Comparison of ENCODE assay signal across 8 cellular contexts in the genomic region with DNA sequence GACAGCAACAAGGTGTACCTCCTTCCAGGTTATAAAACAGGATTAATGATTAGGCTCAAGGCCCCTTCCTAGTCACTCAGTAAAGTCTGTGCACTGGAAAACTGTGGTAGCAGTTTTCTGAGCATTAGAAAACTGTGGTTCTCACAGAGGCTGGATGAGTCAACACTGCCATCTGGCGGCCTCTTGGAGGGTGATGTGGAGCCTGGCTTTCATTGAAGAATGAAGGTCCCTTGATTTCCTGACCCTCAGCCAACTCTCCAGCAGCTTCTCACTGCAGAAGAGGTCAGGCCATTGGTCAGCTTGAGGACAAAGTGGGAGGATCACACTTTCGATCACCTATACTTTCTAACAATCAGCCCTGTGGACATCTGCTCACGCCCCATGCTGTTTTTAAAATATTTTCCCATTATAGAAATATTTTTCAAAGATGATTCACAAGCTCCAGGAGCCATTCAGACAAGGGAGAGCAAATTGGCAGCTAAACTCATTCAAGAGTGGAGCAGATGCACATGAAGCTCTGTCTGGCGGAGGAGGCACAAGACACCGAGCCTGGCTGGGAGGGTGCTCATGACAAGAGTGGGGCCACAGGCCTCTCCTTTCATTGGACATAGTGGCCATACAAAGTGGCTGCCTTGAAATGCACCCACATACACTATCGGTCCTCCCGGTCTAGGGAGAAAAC. TPM values are rescaled to one million over a fixed set of nuclear protein-coding genes. Genes with fewer than 3 reads are reported as not detected.
DNase-seq lines count a peak whose midpoint lies in the region; ATAC-seq and TF ChIP-seq lines count a peak whose summit lies in the region.

No MANE protein-coding gene starts in this region.

- TF ChIP-seq CTCF in fibroblast of villous mesenchyme (IDR thresholded peaks at IDR 0.05; ENCODE audit: insufficient read depth, low read depth, low read length) (peak; percentile 95), omental fat pad (IDR thresholded peaks at IDR 0.05) (peak in 1 of 3 donors; percentile 60), upper lobe of left lung (IDR thresholded peaks at IDR 0.05) (peak; percentile 58 to 79 (median 74))

- no peak overlapping the region for H3K27ac ChIP-seq in upper lobe of left lung

- H3K36me3 ChIP-seq in upper lobe of left lung = peaks cover 10 to 33% (median 20%) of the 10 kb centered on the region in 4 donors

- WGBS in upper lobe of left lung, 2 donors = 60 to 61% methylated on average over 7 of the region's 7 CpGs

- H3K4me3 ChIP-seq in Jurkat, Clone E6-1 (ENCODE audit: low read length) = no peak overlapping the region
- H3K4me3 ChIP-seq in fibroblast of villous mesenchyme (ENCODE audit: low read depth, low read length) (no peak overlapping the region), upper lobe of left lung (no peak overlapping the region)

- no peak for TF ChIP-seq EP300 in upper lobe of left lung (IDR thresholded peaks at IDR 0.05)

- H3K27me3 ChIP-seq in upper lobe of left lung = no peaks in the 10 kb centered on the region

- ATAC-seq in GM21423 (IDR thresholded peaks at IDR 0.05; ENCODE audit: unreplicated experiment) = peak; percentile 79
- ATAC-seq in omental fat pad (ENCODE audit: low FRiP score) = peak; percentile 80
- ATAC-seq in upper lobe of left lung (ENCODE audit: low FRiP score in 2 of 2) = peak; percentile 64 to 84

- no peak for TF ChIP-seq POLR2A in upper lobe of left lung (IDR thresholded peaks at IDR 0.05)

- DNase-seq in DMS 273 (lab: John Stamatoyannopoulos, UW; ENCODE audit: unreplicated experiment) (peak; percentile 88), RPMI7951 (ENCODE audit: low read depth) (peak; percentile 76), fibroblast of villous mesenchyme (ENCODE audit: low read depth) (peak; percentile 70), omental fat pad (ENCODE audit: low spot score) (peak; percentile 68), upper lobe of left lung (peak in 1 of 2 donors; percentile 64)
- peak; percentile 47 for DNase-seq in Jurkat, Clone E6-1 (ENCODE audit: low read depth, low spot score)
- DNase-seq in activated T-helper 1 cell treated with anti-CD3 and anti-CD28 coated beads, Interleukin-2, amount 50 U/mL, for 16 hours (ENCODE audit: low read depth in 1 of 2, low spot score in 1 of 2) = peak; percentile 36 to 41

- peaks cover 0 to 4% (median 2%) of the 10 kb centered on the region in 4 donors for H3K4me1 ChIP-seq in upper lobe of left lung

- H3K9me3 ChIP-seq in upper lobe of left lung = no peaks in the 10 kb centered on the region

RNA-seq across cellular contexts. Expression of a gene that starts 23.1 kb away (rescaled TPM):
- polyA plus RNA-seq in Jurkat, Clone E6-1 (2012; ENCODE audit: insufficient read depth, insufficient read length) = 445 TPM
- 733 and 830 TPM in 2 replicates for total RNA-seq in RPMI7951 (2014; rRNA removed; shearing (Covaris generic))
- total RNA-seq in fibroblast of villous mesenchyme = 370 and 397 TPM in 2 replicates
- total RNA-seq in omental fat pad = 100 to 1,000 TPM; 187 to 269 (median 218) TPM
- total RNA-seq in upper lobe of left lung = 100 to 1,000 TPM in 4 of 6 donors, 10 to 100 TPM in 2; 63.9 to 203 (median 124) TPM

RNA-seq across cellular contexts. Expression of a gene that starts 24.2 kb away (rescaled TPM):
- polyA plus RNA-seq in Jurkat, Clone E6-1 (2012; ENCODE audit: insufficient read depth, insufficient read length) = 37.0 TPM
- total RNA-seq in RPMI7951 (2014; rRNA removed; shearing (Covaris generic)) = 16.7 and 20.5 TPM in 2 replicates
- total RNA-seq in fibroblast of villous mesenchyme (12.2 and 13.0 TPM in 2 replicates), omental fat pad (10 to 100 TPM; 11.4 to 20.1 (median 19.9) TPM), upper lobe of left lung (10 to 100 TPM; 13.8 to 59.7 (median 16.9) TPM)

RNA-seq across cellular contexts. Expression of a gene that starts 54.5 kb away (rescaled TPM):
- 174 TPM for polyA plus RNA-seq in Jurkat, Clone E6-1 (2012; ENCODE audit: insufficient read depth, insufficient read length)
- total RNA-seq in RPMI7951 (2014; rRNA removed; shearing (Covaris generic)) = 88.2 and 110 TPM in 2 replicates
- total RNA-seq in fibroblast of villous mesenchyme (62.5 and 70.8 TPM in 2 replicates), omental fat pad (10 to 100 TPM; 56.4 to 72.8 (median 60.5) TPM), upper lobe of left lung (10 to 100 TPM; 24.9 to 54.9 (median 45.8) TPM)
